ENCODE assay signal across 11 cellular contexts in the genomic region with DNA sequence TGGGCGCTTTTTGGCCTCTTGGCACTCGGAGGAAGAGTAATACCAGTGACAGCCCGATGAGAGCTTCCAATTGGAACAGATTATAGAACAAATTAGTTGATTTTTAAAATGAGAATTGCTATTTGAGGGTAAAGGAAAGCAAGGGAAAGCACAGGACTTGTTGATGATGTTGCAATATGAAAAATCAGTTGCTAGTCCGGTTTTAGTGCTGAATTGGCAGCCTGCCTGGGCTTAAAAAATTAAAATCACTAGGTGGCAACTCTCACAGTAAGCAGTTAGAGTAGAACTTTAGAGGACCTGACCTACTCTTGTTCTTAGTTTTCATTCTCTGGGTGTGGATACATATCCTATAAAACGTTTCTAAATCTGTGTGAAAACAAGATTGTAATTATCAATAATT. TPM values are rescaled to one million over a fixed set of nuclear protein-coding genes. Genes with fewer than 3 reads are reported as not detected.
DNase-seq lines count a peak whose midpoint lies in the region; ATAC-seq and TF ChIP-seq lines count a peak whose summit lies in the region.
"Had no signal": no experiment of that assay in that cellular context is flagged by ENCODE, and none has a peak within 500 bp of the region (broad histone marks: within the 10 kb centered on the region; RNA-seq: fewer than 3 reads in every experiment).

No MANE protein-coding gene starts in this region.

- TF ChIP-seq CTCF in cardiac muscle cell (IDR thresholded peaks at IDR 0.05; ENCODE audit: low read depth, low read length) (peak; percentile 8), astrocyte of the cerebellum (IDR thresholded peaks at IDR 0.05; ENCODE audit: low read depth, low read length, missing control alignments) (no peak), lung (IDR thresholded peaks at IDR 0.05; ENCODE audit: control extremely low read depth, extremely low read depth) (no peak), upper lobe of right lung (IDR thresholded peaks at IDR 0.05) (no peak), brain microvascular endothelial cell (IDR thresholded peaks at IDR 0.05; ENCODE audit: low read depth, low read length, missing control alignments) (no peak)

- in situ Hi-C loops in astrocyte of the cerebellum (cut with HindIII; ENCODE audit: low sequenced_read_pairs), result no loop called here
- in situ Hi-C loops in brain microvascular endothelial cell (cut with HindIII; ENCODE audit: low pct_ligation_motif_present, low sequenced_read_pairs), result no loop called here

- H3K36me3 ChIP-seq in cardiac muscle cell (peaks cover 5% of the 10 kb centered on the region), lung (ENCODE audit: control insufficient read depth in 2 of 2, insufficient read depth in 2 of 2, low read length in 2 of 2) (peaks cover 8 to 10% of the 10 kb centered on the region in 2 donors), upper lobe of right lung (peaks cover 32% of the 10 kb centered on the region), brain microvascular endothelial cell (replicated peaks) (peaks cover 14% of the 10 kb centered on the region)

- DNase-seq in cardiac muscle cell (ENCODE audit: low read depth in 1 of 2, low spot score in 1 of 2) (peak in 1 of 2 donors; percentile 78), left ventricle myocardium superior (no peak), astrocyte of the cerebellum (ENCODE audit: low read depth) (peak; percentile 16), lung (ENCODE audit: low spot score) (peak; percentile 62), upper lobe of right lung (no peak), NCI-H1092 treated with DMSO at 0.1 percent for 48 hours (lab: John Stamatoyannopoulos, UW) (no peak), brain microvascular endothelial cell (no peak)
- DNase-seq: DMS53, nucleus accumbens had no signal

- H3K4me3 ChIP-seq in cardiac muscle cell (no peak overlapping the region), astrocyte of the cerebellum (ENCODE audit: low read depth, low read length) (no peak overlapping the region), lung (no peak overlapping the region), upper lobe of right lung (peak overlapping the region; percentile 80), brain microvascular endothelial cell (ENCODE audit: low read depth, low read length) (no peak overlapping the region)

- intact Hi-C loops in left ventricle myocardium superior (cut with micrococcal nuclease), result no loop called here
- intact Hi-C loops in upper lobe of right lung (cut with DNase I), result no loop called here

- ATAC-seq in left ventricle myocardium superior (no peak), lung (ENCODE audit: insufficient read depth, low FRiP score) (no peak), upper lobe of right lung (no peak), GM21786 (IDR thresholded peaks at IDR 0.05; ENCODE audit: unreplicated experiment) (no peak)

- H3K27me3 ChIP-seq in cardiac muscle cell (peaks cover 3% of the 10 kb centered on the region), lung (ENCODE audit: control insufficient read depth, insufficient read depth) (no peaks in the 10 kb centered on the region), upper lobe of right lung (no peaks in the 10 kb centered on the region), brain microvascular endothelial cell (replicated peaks) (no peaks in the 10 kb centered on the region)
- H3K27me3 ChIP-seq: tibial nerve had no signal

- H3K9me3 ChIP-seq in cardiac muscle cell (ENCODE audit: low read depth) (no peaks in the 10 kb centered on the region), lung (ENCODE audit: control insufficient read depth in 2 of 2, insufficient read depth in 1 of 2, low read length in 1 of 2) (no peaks in the 10 kb centered on the region), upper lobe of right lung (no peaks in the 10 kb centered on the region)
- H3K9me3 ChIP-seq: tibial nerve had no signal

- H3K27ac ChIP-seq in cardiac muscle cell (no peak overlapping the region), lung (ENCODE audit: low read depth in 1 of 2, low read length in 1 of 2) (no peak overlapping the region), upper lobe of right lung (peak overlapping the region; percentile 96), brain microvascular endothelial cell (no peak overlapping the region)

- H3K4me1 ChIP-seq in cardiac muscle cell (ENCODE audit: low read depth) (peaks cover 3% of the 10 kb centered on the region), lung (ENCODE audit: control insufficient read depth in 2 of 2, insufficient read depth in 2 of 2, low read length in 2 of 2) (peaks cover 3 to 21% of the 10 kb centered on the region in 2 donors), upper lobe of right lung (peaks cover 23% of the 10 kb centered on the region)

- 53 to 63% methylated on average over 5 of the region's 5 CpGs for WGBS in lung, 2 donors

RNA-seq across cellular contexts. Expression of gene SCAANT1, which starts 2.1 kb away (rescaled TPM):
- total RNA-seq in cardiac muscle cell (not detected in 2 replicates), left ventricle myocardium superior (not detected), lung (not detected), upper lobe of right lung (not detected)
- polyA plus RNA-seq in cardiac muscle cell (2.0 TPM in 1 of 2 replicates, not detected in the other), lung (not detected)
- total RNA-seq: tibial nerve had no signal

RNA-seq across cellular contexts. Expression of gene ATXN7, which starts 50.6 kb away (rescaled TPM):
- total RNA-seq in cardiac muscle cell (7.2 and 8.2 TPM in 2 replicates), left ventricle myocardium superior (12.6 TPM), lung (10 to 100 TPM; 30.1 to 46.6 TPM), upper lobe of right lung (35.5 TPM)
- polyA plus RNA-seq in cardiac muscle cell (6.2 and 8.3 TPM in 2 replicates), lung (1 to 10 TPM; 4.8 to 5.9 TPM)

RNA-seq across cellular contexts. Expression of gene THOC7, which starts 50.7 kb away (rescaled TPM):
- total RNA-seq in cardiac muscle cell, result 49.1 and 58.8 TPM in 2 replicates
- 98.5 and 115 TPM in 2 replicates for polyA plus RNA-seq in cardiac muscle cell
- 82.5 TPM for total RNA-seq in left ventricle myocardium superior
- 10 to 100 TPM; 39.9 to 45.1 TPM for total RNA-seq in lung
- 100 to 1,000 TPM in 1 of 2 donors, 10 to 100 TPM in 1; 38.1 to 124 TPM for polyA plus RNA-seq in lung
- 46.9 TPM for total RNA-seq in upper lobe of right lung

Comparison
In these comparisons a context has a peak if more than half of its experiments do, and no peak if none do; other contexts are left out.
1. DNase-seq: peak in astrocyte of the cerebellum (single experiment) and lung (single experiment); none in left ventricle myocardium superior (single experiment), upper lobe of right lung (single experiment), NCI-H1092 treated with DMSO at 0.1 percent for 48 hours (single experiment) and brain microvascular endothelial cell (single experiment).